9 cellular contexts compared by ENCODE assay signal in the genomic region with DNA sequence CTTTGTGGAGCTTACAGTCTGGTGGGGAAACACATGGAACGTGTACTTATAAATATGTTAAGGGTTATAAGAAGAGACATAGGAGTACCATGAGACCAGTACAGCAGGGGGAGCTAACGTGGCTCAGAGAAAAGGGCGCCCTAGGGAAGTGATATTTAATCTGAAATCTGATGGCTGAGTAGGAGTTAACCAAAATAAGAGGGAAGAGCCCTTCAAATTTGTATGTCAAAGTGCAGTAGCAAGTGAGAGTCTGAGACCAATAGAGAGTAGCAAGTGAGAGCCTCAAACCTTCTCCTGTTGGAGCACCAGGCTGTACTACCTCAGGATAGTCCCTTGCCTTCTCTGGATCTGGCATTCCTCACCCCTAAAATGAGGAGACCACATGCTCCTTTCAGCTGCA. TPM values are rescaled to one million over a fixed set of nuclear protein-coding genes. Genes with fewer than 3 reads are reported as not detected.
DNase-seq lines count a peak whose midpoint lies in the region; TF ChIP-seq lines count a peak whose summit lies in the region.
"Had no signal": no experiment of that assay in that cellular context is flagged by ENCODE, and none has a peak within 500 bp of the region (broad histone marks: within the 10 kb centered on the region; RNA-seq: fewer than 3 reads in every experiment).

No MANE protein-coding gene starts in this region.

- H3K27me3 Mint-ChIP-seq in activated CD4-positive, alpha-beta T cell treated with anti-CD3 and anti-CD28 coated beads, Interleukin-2, amount 10 ng/mL, durations not matched to agents 24 days and 14 days, result no peaks in the 10 kb centered on the region
- H3K27me3 Mint-ChIP-seq in activated CD4-positive, alpha-beta T cell treated with anti-CD3 and anti-CD28 coated beads, Interleukin-2, amount 10 ng/mL, durations not matched to agents 7 days and 5 days, result no peaks in the 10 kb centered on the region

- no peaks in the 10 kb centered on the region for H3K9me3 ChIP-seq in suprapubic skin

- WGBS in suprapubic skin, result 56% methylated on average over 3 of the region's 3 CpGs

- no peaks in the 10 kb centered on the region for H3K36me3 Mint-ChIP-seq in activated CD4-positive, alpha-beta T cell treated with anti-CD3 and anti-CD28 coated beads, Interleukin-2, amount 10 ng/mL, durations not matched to agents 24 days and 14 days (ENCODE audit: low read depth)
- no peaks in the 10 kb centered on the region for H3K36me3 Mint-ChIP-seq in activated CD4-positive, alpha-beta T cell treated with anti-CD3 and anti-CD28 coated beads, Interleukin-2, amount 10 ng/mL, durations not matched to agents 7 days and 5 days (ENCODE audit: low read depth)
- H3K36me3 Mint-ChIP-seq: activated naive CD4-positive, alpha-beta T cell treated with anti-CD3 and anti-CD28 coated beads, Interleukin-2, amount 50 U/mL, for 72 hours had no signal

- H3K4me3 ChIP-seq in foreskin fibroblast (ENCODE audit: low read depth in 1 of 2, low read length in 2 of 2), result no peak overlapping the region
- no peak overlapping the region for H3K4me3 ChIP-seq in suprapubic skin

- no peak overlapping the region for H3K4me3 Mint-ChIP-seq in activated CD4-positive, alpha-beta T cell treated with anti-CD3 and anti-CD28 coated beads, Interleukin-2, amount 10 ng/mL, durations not matched to agents 24 days and 14 days
- H3K4me3 Mint-ChIP-seq in activated CD4-positive, alpha-beta T cell treated with anti-CD3 and anti-CD28 coated beads, Interleukin-2, amount 10 ng/mL, durations not matched to agents 7 days and 5 days, result no peak overlapping the region

- H3K9me3 Mint-ChIP-seq in activated CD4-positive, alpha-beta T cell treated with anti-CD3 and anti-CD28 coated beads, Interleukin-2, amount 10 ng/mL, durations not matched to agents 24 days and 14 days, result no peaks in the 10 kb centered on the region
- peaks cover 2% of the 10 kb centered on the region for H3K9me3 Mint-ChIP-seq in activated CD4-positive, alpha-beta T cell treated with anti-CD3 and anti-CD28 coated beads, Interleukin-2, amount 10 ng/mL, durations not matched to agents 7 days and 5 days
- H3K9me3 Mint-ChIP-seq: activated naive CD4-positive, alpha-beta T cell treated with anti-CD3 and anti-CD28 coated beads, Interleukin-2, amount 50 U/mL, for 72 hours had no signal

- TF ChIP-seq EP300 in suprapubic skin (IDR thresholded peaks at IDR 0.05), result no peak

- no peak for TF ChIP-seq POLR2A in suprapubic skin (IDR thresholded peaks at IDR 0.05)

- H3K4me1 ChIP-seq in suprapubic skin, result peaks cover 39% of the 10 kb centered on the region

- H3K4me1 Mint-ChIP-seq in activated CD4-positive, alpha-beta T cell treated with anti-CD3 and anti-CD28 coated beads, Interleukin-2, amount 10 ng/mL, durations not matched to agents 24 days and 14 days, result peaks cover 22% of the 10 kb centered on the region
- peaks cover 22% of the 10 kb centered on the region for H3K4me1 Mint-ChIP-seq in activated CD4-positive, alpha-beta T cell treated with anti-CD3 and anti-CD28 coated beads, Interleukin-2, amount 10 ng/mL, durations not matched to agents 7 days and 5 days

- H3K27ac ChIP-seq in suprapubic skin, result peak overlapping the region; percentile 46

- CTCF ChIA-PET in activated CD4-positive, alpha-beta T cell treated with anti-CD3 and anti-CD28 coated beads, Interleukin-2, amount 10 ng/mL, durations not matched to agents 7 days and 5 days (lab: Charles Lee), result interaction anchor here (0.5 to 2.5 kb wide), 5 partner anchors 9 to 40 kb away, joined by 3 to 9 read pairs (median 3); no protein-coding TSS in a partner anchor

- H3K27me3 ChIP-seq in suprapubic skin, result no peaks in the 10 kb centered on the region

- TF ChIP-seq CTCF in foreskin fibroblast (IDR thresholded peaks at IDR 0.05; ENCODE audit: low read depth, low read length) (peak; percentile 35), suprapubic skin (IDR thresholded peaks at IDR 0.05) (no peak)

- POLR2A ChIA-PET in activated CD4-positive, alpha-beta T cell treated with anti-CD3 and anti-CD28 coated beads, Interleukin-2, amount 10 ng/mL, durations not matched to agents 7 days and 5 days (lab: Charles Lee), result no interaction called here

- peak overlapping the region; percentile 79 for H3K27ac Mint-ChIP-seq in activated CD4-positive, alpha-beta T cell treated with anti-CD3 and anti-CD28 coated beads, Interleukin-2, amount 10 ng/mL, durations not matched to agents 24 days and 14 days
- no peak overlapping the region for H3K27ac Mint-ChIP-seq in activated CD4-positive, alpha-beta T cell treated with anti-CD3 and anti-CD28 coated beads, Interleukin-2, amount 10 ng/mL, durations not matched to agents 7 days and 5 days

- intact Hi-C loops in activated CD4-positive, alpha-beta T cell treated with anti-CD3 and anti-CD28 coated beads, Interleukin-2, amount 10 ng/mL, durations not matched to agents 24 days and 14 days (cut with micrococcal nuclease), result loop anchor here (2.0 to 5.0 kb wide), 2 partner anchors 36 to 53 kb away; partner anchors contain the start of gene SERINC3

- DNase-seq in activated CD4-positive, alpha-beta T cell treated with anti-CD3 and anti-CD28 coated beads, Interleukin-2, amount 10 ng/mL, durations not matched to agents 24 days and 14 days, result no peak
- DNase-seq in activated CD4-positive, alpha-beta T cell treated with anti-CD3 and anti-CD28 coated beads, Interleukin-2, amount 10 ng/mL, durations not matched to agents 7 days and 5 days, result no peak
- DNase-seq in RPMI8226 (peak; percentile 38), foreskin fibroblast (peak; percentile 54 to 83), suprapubic skin (ENCODE audit: low spot score in 2 of 2) (no peak), mesenteric fat pad (ENCODE audit: low spot score) (no peak), NCI-H187 treated with DMSO at 0.1 percent for 48 hours (lab: John Stamatoyannopoulos, UW) (no peak)
- no peak for DNase-seq in activated CD8-positive, alpha-beta memory T cell treated with anti-CD3 and anti-CD28 coated beads, Interleukin-2, amount 50 U/mL, for 4 hours

- no peaks in the 10 kb centered on the region for H3K36me3 ChIP-seq in suprapubic skin

RNA-seq across cellular contexts. Expression of gene PKIG, which starts 6.1 kb away (rescaled TPM):
- total RNA-seq in activated CD4-positive, alpha-beta T cell treated with anti-CD3 and anti-CD28 coated beads, Interleukin-2, amount 10 ng/mL, durations not matched to agents 24 days and 14 days, result 1.2 and 1.7 TPM in 2 replicates
- 1 to 10 TPM; 3.3 to 5.1 TPM for total RNA-seq in activated CD4-positive, alpha-beta T cell treated with anti-CD3 and anti-CD28 coated beads, Interleukin-2, amount 10 ng/mL, durations not matched to agents 7 days and 5 days
- total RNA-seq in suprapubic skin (10 to 100 TPM; 17.2 to 40.8 (median 32.0) TPM), mesenteric fat pad (50.1 TPM)

RNA-seq across cellular contexts. Expression of gene SERINC3, which starts 54.4 kb away (rescaled TPM):
- 47.1 and 49.6 TPM in 2 replicates for total RNA-seq in activated CD4-positive, alpha-beta T cell treated with anti-CD3 and anti-CD28 coated beads, Interleukin-2, amount 10 ng/mL, durations not matched to agents 24 days and 14 days
- 10 to 100 TPM; 82.2 to 98.4 TPM for total RNA-seq in activated CD4-positive, alpha-beta T cell treated with anti-CD3 and anti-CD28 coated beads, Interleukin-2, amount 10 ng/mL, durations not matched to agents 7 days and 5 days
- total RNA-seq in suprapubic skin (100 to 1,000 TPM in 3 of 4 donors, 10 to 100 TPM in 1; 94.1 to 128 (median 113) TPM), mesenteric fat pad (123 TPM)

Comparison
In these comparisons a context has a peak if more than half of its experiments do, and no peak if none do; other contexts are left out.
1. DNase-seq: peak in RPMI8226 (single experiment) and foreskin fibroblast (2 of 2); none in activated CD4-positive, alpha-beta T cell treated with anti-CD3 and anti-CD28 coated beads, Interleukin-2, amount 10 ng/mL, durations not matched to agents 24 days and 14 days (single experiment), activated CD4-positive, alpha-beta T cell treated with anti-CD3 and anti-CD28 coated beads, Interleukin-2, amount 10 ng/mL, durations not matched to agents 7 days and 5 days (single experiment), suprapubic skin (0 of 2), activated CD8-positive, alpha-beta memory T cell treated with anti-CD3 and anti-CD28 coated beads, Interleukin-2, amount 50 U/mL, for 4 hours (single experiment), mesenteric fat pad (single experiment) and NCI-H187 treated with DMSO at 0.1 percent for 48 hours (single experiment).